Comparison of ENCODE assay signal across 1 cellular context in the genomic region with DNA sequence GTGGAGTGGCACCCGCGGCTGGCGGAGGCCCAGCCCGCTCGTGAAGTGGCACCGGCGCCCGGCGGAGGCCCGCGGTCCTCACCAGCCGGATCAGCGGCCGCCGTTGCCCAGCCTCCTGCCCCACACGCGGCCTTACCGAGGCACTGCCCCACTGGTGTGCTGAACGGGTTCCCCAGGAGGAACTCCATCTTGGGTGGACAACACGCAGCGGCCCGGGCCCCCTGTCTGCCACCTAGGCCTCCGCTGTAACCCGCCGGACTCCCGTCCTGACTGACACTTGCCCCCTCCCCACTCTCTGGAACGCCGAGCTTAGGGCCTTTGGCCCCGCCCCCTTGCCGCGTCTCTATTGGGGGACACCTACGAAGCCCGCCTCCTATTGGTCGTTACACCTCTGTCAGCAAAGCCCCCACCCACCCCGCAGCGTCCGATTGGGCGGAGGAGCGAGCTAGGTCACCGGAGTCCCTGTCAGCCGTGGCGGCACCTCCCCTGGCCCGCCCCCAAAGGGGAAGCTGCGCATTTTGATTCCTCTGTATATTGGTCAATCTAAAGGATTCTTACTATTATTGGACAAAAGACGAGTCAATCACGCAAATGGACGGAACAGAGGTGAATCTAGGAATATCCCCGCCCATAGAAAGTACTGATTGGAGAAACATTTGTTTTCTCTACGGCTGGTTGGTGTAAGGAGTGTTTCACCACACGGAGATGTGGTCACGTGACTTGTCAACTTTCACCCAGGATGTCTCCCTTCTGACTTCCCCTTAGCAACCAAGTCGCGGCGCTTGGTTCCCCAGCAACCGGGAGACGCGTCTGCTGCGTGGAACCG.
TF ChIP-seq lines count a peak whose summit lies in the region.

A gene with protein sequence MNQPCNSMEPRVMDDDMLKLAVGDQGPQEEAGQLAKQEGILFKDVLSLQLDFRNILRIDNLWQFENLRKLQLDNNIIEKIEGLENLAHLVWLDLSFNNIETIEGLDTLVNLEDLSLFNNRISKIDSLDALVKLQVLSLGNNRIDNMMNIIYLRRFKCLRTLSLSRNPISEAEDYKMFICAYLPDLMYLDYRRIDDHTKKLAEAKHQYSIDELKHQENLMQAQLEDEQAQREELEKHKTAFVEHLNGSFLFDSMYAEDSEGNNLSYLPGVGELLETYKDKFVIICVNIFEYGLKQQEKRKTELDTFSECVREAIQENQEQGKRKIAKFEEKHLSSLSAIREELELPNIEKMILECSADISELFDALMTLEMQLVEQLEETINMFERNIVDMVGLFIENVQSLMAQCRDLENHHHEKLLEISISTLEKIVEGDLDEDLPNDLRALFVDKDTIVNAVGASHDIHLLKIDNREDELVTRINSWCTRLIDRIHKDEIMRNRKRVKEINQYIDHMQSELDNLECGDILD (plus strand): TSS at position 737 of the 826 bp plus-strand sequence. CDS start 4,737 bp downstream, outside the sequence.
TOM1L2 (minus strand) TSS at position 275 of the 826 bp plus-strand sequence; CDS start at position 188, 87 bp downstream.

TF ChIP-seq in HEK293, 187 proteins besides CTCF, POLR2A, EP300 and RAD21 (continued from another document and continues in another):
- 0 out of 2 replicates have a peak, but pooled peaks have one; percentile 28 for TF ChIP-seq ZBTB11 (tag by site-specific recombination; conservative IDR thresholded peaks at IDR 0.05; ENCODE audit: low read depth)
- no peak for TF ChIP-seq ZNF664 (tag by site-specific recombination; IDR thresholded peaks at IDR 0.05)
- no peak for TF ChIP-seq ZNF792 (tag by site-specific recombination; IDR thresholded peaks at IDR 0.05)
- TF ChIP-seq OSR2 (tag by site-specific recombination; IDR thresholded peaks at IDR 0.05): no peak
- TF ChIP-seq, protein P1, sequence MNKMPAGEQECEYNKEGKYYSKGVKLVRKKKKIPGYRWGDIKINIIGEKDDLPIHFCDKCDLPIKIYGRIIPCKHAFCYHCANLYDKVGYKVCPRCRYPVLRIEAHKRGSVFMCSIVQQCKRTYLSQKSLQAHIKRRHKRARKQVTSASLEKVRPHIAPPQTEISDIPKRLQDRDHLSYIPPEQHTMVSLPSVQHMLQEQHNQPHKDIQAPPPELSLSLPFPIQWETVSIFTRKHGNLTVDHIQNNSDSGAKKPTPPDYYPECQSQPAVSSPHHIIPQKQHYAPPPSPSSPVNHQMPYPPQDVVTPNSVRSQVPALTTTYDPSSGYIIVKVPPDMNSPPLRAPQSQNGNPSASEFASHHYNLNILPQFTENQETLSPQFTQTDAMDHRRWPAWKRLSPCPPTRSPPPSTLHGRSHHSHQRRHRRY (tag by site-specific recombination; IDR thresholded peaks at IDR 0.05): no peak
- TF ChIP-seq ZNF518A (tag by site-specific recombination; conservative IDR thresholded peaks at IDR 0.05; ENCODE audit: low read depth): peak; percentile 82
- no peak; the same call in 1 of the 2 replicates for TF ChIP-seq BCL11B (tag by site-specific recombination; IDR thresholded peaks at IDR 0.05; ENCODE audit: low read depth)
- TF ChIP-seq GFI1B (tag by site-specific recombination; IDR thresholded peaks at IDR 0.05): no peak
- TF ChIP-seq ZNF248 (tag by site-specific recombination; IDR thresholded peaks at IDR 0.05): no peak
- TF ChIP-seq ZNF529 (tag by site-specific recombination; IDR thresholded peaks at IDR 0.05; ENCODE audit: insufficient replicate concordance): no peak
- no peak for TF ChIP-seq ZNF610 (tag by site-specific recombination; IDR thresholded peaks at IDR 0.05; ENCODE audit: borderline replicate concordance)
- TF ChIP-seq ZBTB48 (tag by site-specific recombination; IDR thresholded peaks at IDR 0.05): no peak
- TF ChIP-seq, protein P2, sequence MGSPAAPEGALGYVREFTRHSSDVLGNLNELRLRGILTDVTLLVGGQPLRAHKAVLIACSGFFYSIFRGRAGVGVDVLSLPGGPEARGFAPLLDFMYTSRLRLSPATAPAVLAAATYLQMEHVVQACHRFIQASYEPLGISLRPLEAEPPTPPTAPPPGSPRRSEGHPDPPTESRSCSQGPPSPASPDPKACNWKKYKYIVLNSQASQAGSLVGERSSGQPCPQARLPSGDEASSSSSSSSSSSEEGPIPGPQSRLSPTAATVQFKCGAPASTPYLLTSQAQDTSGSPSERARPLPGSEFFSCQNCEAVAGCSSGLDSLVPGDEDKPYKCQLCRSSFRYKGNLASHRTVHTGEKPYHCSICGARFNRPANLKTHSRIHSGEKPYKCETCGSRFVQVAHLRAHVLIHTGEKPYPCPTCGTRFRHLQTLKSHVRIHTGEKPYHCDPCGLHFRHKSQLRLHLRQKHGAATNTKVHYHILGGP (tag by site-specific recombination; IDR thresholded peaks at IDR 0.05): no peak
- TF ChIP-seq ZNF521 (tag by site-specific recombination; IDR thresholded peaks at IDR 0.05): no peak
- no peak for TF ChIP-seq KLF10 (tag by site-specific recombination; IDR thresholded peaks at IDR 0.05)
- TF ChIP-seq ZNF596 (tag by site-specific recombination; IDR thresholded peaks at IDR 0.05): no peak
- no peak for TF ChIP-seq ZNF670 (tag by site-specific recombination; IDR thresholded peaks at IDR 0.05; ENCODE audit: low read depth)
- TF ChIP-seq KLF16 (tag by site-specific recombination; IDR thresholded peaks at IDR 0.05): peak; percentile 37; the same call in 1 of the 2 replicates
- TF ChIP-seq PRDM6 (tag by site-specific recombination; IDR thresholded peaks at IDR 0.05): no peak
- peak; percentile 50; the same call in 1 of the 2 replicates for TF ChIP-seq EGR2 (tag by site-specific recombination; IDR thresholded peaks at IDR 0.05; ENCODE audit: low read depth)
- TF ChIP-seq ZNF16 (tag by site-specific recombination; IDR thresholded peaks at IDR 0.05; ENCODE audit: low read depth): no peak
- TF ChIP-seq ZNF629 (tag by site-specific recombination; IDR thresholded peaks at IDR 0.05): peak; percentile 38; the same call in 1 of the 2 replicates
- no peak for TF ChIP-seq ZNF473 (tag by site-specific recombination; IDR thresholded peaks at IDR 0.05)
- no peak for TF ChIP-seq ZNF19 (tag by site-specific recombination; IDR thresholded peaks at IDR 0.05; ENCODE audit: low read depth)
- TF ChIP-seq ZNF600 (tag by site-specific recombination; IDR thresholded peaks at IDR 0.05): peak; percentile 69
- TF ChIP-seq ZNF311 (tag by site-specific recombination; IDR thresholded peaks at IDR 0.05; ENCODE audit: borderline replicate concordance): no peak
- 0 out of 2 replicates have a peak, but pooled peaks have one; percentile 49 for TF ChIP-seq ZNF292 (tag by site-specific recombination; IDR thresholded peaks at IDR 0.05; ENCODE audit: borderline replicate concordance, low read depth)
- no peak for TF ChIP-seq ZNF560 (tag by site-specific recombination; IDR thresholded peaks at IDR 0.05; ENCODE audit: borderline replicate concordance)
- no peak for TF ChIP-seq ATF2 (tag by site-specific recombination; IDR thresholded peaks at IDR 0.05; ENCODE audit: low read depth)
- no peak; the same call in 1 of the 2 replicates for TF ChIP-seq PRDM10 (tag by site-specific recombination; IDR thresholded peaks at IDR 0.05)
- no peak for TF ChIP-seq ZNF785 (tag by site-specific recombination; IDR thresholded peaks at IDR 0.05)
